ENCODE assay signal across 2 cellular contexts in genomic region chr20:58847483-58847882, GRCh38.
A peak's percentile ranks its signal among the peaks of the same experiment; 100 is the strongest.
TF ChIP-seq lines count a peak whose summit lies in the region.

No MANE protein-coding gene starts in this region.

TF ChIP-seq in HEK293, 187 proteins besides CTCF, POLR2A, EP300 and RAD21:
- no peak for TF ChIP-seq ZNF221 (tag by site-specific recombination; IDR thresholded peaks at IDR 0.05; ENCODE audit: borderline replicate concordance)
- peak; percentile 64 for TF ChIP-seq PRDM1 (tag by site-specific recombination; IDR thresholded peaks at IDR 0.05)
TF ChIP-seq in HEK293: peak in this region for 1.

TF ChIP-seq in H1, 55 proteins besides CTCF, POLR2A, EP300 and RAD21:
- TF ChIP-seq TEAD4 (IDR thresholded peaks at IDR 0.05; ENCODE audit: low read depth, low read length) (no peak), CHD1 (IDR thresholded peaks at IDR 0.05; ENCODE audit: low read depth, low read length) (no peak), EZH2 (IDR thresholded peaks at IDR 0.05; ENCODE audit: low read depth, low read length, severe bottlenecking) (no peak), KDM1A (IDR thresholded peaks at IDR 0.05; ENCODE audit: borderline replicate concordance, low read length) (no peak), TAF1 (IDR thresholded peaks at IDR 0.05; ENCODE audit: low read depth, low read length) (no peak), GTF2F1 (IDR thresholded peaks at IDR 0.05; ENCODE audit: borderline replicate concordance, low read depth, low read length) (no peak), YY1 (IDR thresholded peaks at IDR 0.05; ENCODE audit: low read depth, low read length) (no peak), ASH2L (IDR thresholded peaks at IDR 0.05; ENCODE audit: low read length) (no peak), RXRA (IDR thresholded peaks at IDR 0.05; ENCODE audit: insufficient read depth, low read depth, low read length) (no peak), CEBPB (IDR thresholded peaks at IDR 0.05; ENCODE audit: low read depth, low read length) (no peak), SIRT6 (IDR thresholded peaks at IDR 0.05; ENCODE audit: low read length) (no peak), SUZ12 (IDR thresholded peaks at IDR 0.05; ENCODE audit: low read length) (no peak), POLR2AphosphoS5 (IDR thresholded peaks at IDR 0.05; ENCODE audit: low read depth, low read length) (no peak)
TF ChIP-seq in H1: peak in this region for 0.
